ENCODE assay signal across 13 cellular contexts in the genomic region with DNA sequence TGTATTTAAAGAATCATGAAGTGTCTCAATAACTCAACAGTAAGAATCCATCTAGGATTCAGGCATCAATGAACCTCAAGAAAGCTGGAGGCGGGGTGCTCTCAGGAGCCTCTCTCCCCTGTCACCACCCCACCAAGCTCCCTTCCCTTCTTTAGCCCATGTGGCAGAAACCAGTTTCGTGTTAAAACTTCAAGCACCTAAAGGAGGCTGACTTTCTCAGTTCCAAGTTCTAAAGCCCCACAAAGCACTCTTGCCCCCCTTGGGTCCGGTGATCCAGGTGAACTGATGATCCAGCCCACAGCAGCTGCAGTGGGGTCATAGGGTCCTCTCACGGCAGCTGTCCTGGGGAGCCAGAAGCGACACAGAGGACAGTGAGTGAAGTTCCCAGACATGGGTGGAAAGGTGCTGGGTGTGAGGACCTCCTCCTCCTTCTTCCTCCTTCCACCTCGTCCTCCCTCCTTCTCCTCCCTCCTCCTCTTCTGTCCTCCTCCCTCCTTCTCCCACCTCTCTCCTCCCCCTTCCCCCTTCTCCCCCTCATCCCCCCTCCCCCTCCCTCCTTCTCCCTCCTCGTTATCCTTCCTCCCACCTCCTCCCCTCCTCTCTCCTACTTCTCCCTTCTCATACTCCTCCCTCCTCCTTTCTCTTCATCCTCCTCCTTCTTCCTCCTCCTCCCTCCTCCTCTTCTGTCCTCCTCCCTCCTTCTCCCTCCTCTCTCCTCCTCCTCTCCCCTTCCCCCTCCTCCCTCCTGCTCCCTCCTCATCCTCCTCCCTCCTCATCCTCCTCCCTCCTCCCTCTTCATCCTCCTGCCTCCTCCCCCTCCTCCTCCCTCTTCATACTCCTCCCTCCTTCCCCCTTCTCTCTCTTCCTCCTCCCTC.
DNase-seq lines count a peak whose midpoint lies in the region; ATAC-seq, FAIRE-seq and TF ChIP-seq lines count a peak whose summit lies in the region.
"Had no signal": no experiment of that assay in that cellular context is flagged by ENCODE, and none has a peak within 500 bp of the region (broad histone marks: within the 10 kb centered on the region; RNA-seq: fewer than 3 reads in every experiment).

No MANE protein-coding gene starts in this region.

- in situ Hi-C loops in HepG2 (cut with HindIII; ENCODE audit: extremely low pct_ligation_motif_present, low pct_unique_long_range_greater_than_20kb): no loop called here

- no peak for TF ChIP-seq RAD21 in HepG2 (CRISPR knock-in tag; IDR thresholded peaks at IDR 0.05)

- DNase-seq in HepG2 (ENCODE audit: low spot score) (no peak), right lobe of liver (no peak), RPMI8226 (peak; percentile 38), left lung (no peak), SW480 (ENCODE audit: low spot score) (no peak), AG08395 (ENCODE audit: low spot score) (no peak)
- DNase-seq: CD8-positive, alpha-beta T cell; COR-L47; HFFc6 had no signal

- no peak overlapping the region for H3K4me2 ChIP-seq in HepG2 (ENCODE audit: low read depth, low read length)

- H2AFZ ChIP-seq in HepG2 (ENCODE audit: low read length): no peak overlapping the region

- intact Hi-C loops in HepG2 (cut with micrococcal nuclease; ENCODE audit: unreplicated experiment) (no loop called here), right lobe of liver (cut with DNase I) (no loop called here), left lung (cut with DNase I) (no loop called here)

- 16% methylated on average over 7 of the region's 7 CpGs for WGBS in HepG2 (ENCODE audit: low lambda C conversion rate)
- WGBS in right lobe of liver (ENCODE audit: insufficient coverage, low coverage, low lambda C conversion rate, missing lambda C conversion rate): 0% methylated on average over 1 of the region's 7 CpGs

- CTCF ChIA-PET in HepG2 (lab: Yijun Ruan, JAX; ENCODE audit: low intra/inter-chr PET ratio, low total read pairs): no interaction called here

- no peaks in the 10 kb centered on the region for H4K20me1 ChIP-seq in HepG2 (ENCODE audit: insufficient read depth, low read length)

- POLR2A ChIA-PET in HepG2 (lab: Yijun Ruan, JAX): no interaction called here

- no peaks in the 10 kb centered on the region for H3K36me3 ChIP-seq in HepG2 (replicated peaks in 1 of 2; ENCODE audit: control insufficient read depth in 1 of 2, insufficient read depth in 2 of 2, low read length in 2 of 2)
- no peaks in the 10 kb centered on the region for H3K36me3 ChIP-seq in right lobe of liver
- H3K36me3 ChIP-seq in left lung: no peaks in the 10 kb centered on the region
- H3K36me3 ChIP-seq: HAP-1 had no signal

- H3K27me3 ChIP-seq in HepG2 (ENCODE audit: control insufficient read depth in 1 of 2, insufficient read depth in 2 of 2, low read length in 2 of 2) (peaks cover 3 to 39% of the 10 kb centered on the region in 2 experiments), right lobe of liver (no peaks in the 10 kb centered on the region), left lung (no peaks in the 10 kb centered on the region)

- TF ChIP-seq POLR2A in HepG2 (IDR thresholded peaks at IDR 0.05; ENCODE audit: insufficient read depth in 1 of 2, low read depth in 2 of 2, low read length in 2 of 2): no peak
- TF ChIP-seq POLR2A in right lobe of liver (IDR thresholded peaks at IDR 0.05): no peak

- H3K4me3 ChIP-seq in HepG2 (replicated peaks in 1 of 3; ENCODE audit: insufficient read depth in 1 of 3, low read depth in 2 of 3, low read length in 3 of 3) (no peak overlapping the region), right lobe of liver (no peak overlapping the region), left lung (no peak overlapping the region)
- H3K4me3 ChIP-seq: HAP-1 had no signal

- no peaks in the 10 kb centered on the region for H3K4me1 ChIP-seq in HepG2 (ENCODE audit: insufficient read depth, low read length)
- H3K4me1 ChIP-seq in right lobe of liver: no peaks in the 10 kb centered on the region
- peaks cover 0 to 8% of the 10 kb centered on the region in 2 donors for H3K4me1 ChIP-seq in left lung
- H3K4me1 ChIP-seq: HAP-1 had no signal

- H3K27ac ChIP-seq in HepG2 (ENCODE audit: extremely low read length, insufficient read depth, low read length) (no peak overlapping the region), right lobe of liver (no peak overlapping the region), left lung (no peak overlapping the region)

- TF ChIP-seq EP300 in HepG2 (IDR thresholded peaks at IDR 0.05; ENCODE audit: low read depth in 2 of 2, low read length in 2 of 2): no peak
- TF ChIP-seq EP300 in HepG2 (CRISPR knock-in tag; IDR thresholded peaks at IDR 0.05; ENCODE audit: borderline replicate concordance): no peak

- TF ChIP-seq CTCF in HepG2 (CRISPR knock-in tag; IDR thresholded peaks at IDR 0.05) (no peak), right lobe of liver (IDR thresholded peaks at IDR 0.05) (no peak), left lung (IDR thresholded peaks at IDR 0.05) (no peak)

- H3K79me2 ChIP-seq in HepG2 (ENCODE audit: insufficient read depth, low read length): no peaks in the 10 kb centered on the region

- FAIRE-seq in HepG2 (lab: Jason Lieb, UNC): no peak
- FAIRE-seq: A204.1, H1 had no signal

- no peaks in the 10 kb centered on the region for H3K9me3 ChIP-seq in HepG2 (ENCODE audit: low read length)
- H3K9me3 ChIP-seq in right lobe of liver: no peaks in the 10 kb centered on the region
- H3K9me3 ChIP-seq in left lung: no peaks in the 10 kb centered on the region
- H3K9me3 ChIP-seq: HAP-1 had no signal

- H3K9ac ChIP-seq in HepG2 (ENCODE audit: insufficient read depth, low read depth, low read length): no peak overlapping the region

- no TSS peak for BruUV-seq in HepG2 (replicated peaks; lab: Mats Ljungman, UMichigan)

- peak; percentile 39; the same call in 2 of the 3 replicates for ATAC-seq in HepG2
- ATAC-seq in right lobe of liver: no peak
- ATAC-seq in left lung: peak; percentile 9
- ATAC-seq in HG02885 (IDR thresholded peaks at IDR 0.05; ENCODE audit: poor library complexity, unreplicated experiment): no peak
- ATAC-seq: CD8-positive, alpha-beta T cell had no signal

TF ChIP-seq in HepG2, 621 proteins besides CTCF, POLR2A, EP300 and RAD21:
- TF ChIP-seq ZNF709 (CRISPR knock-in tag; IDR thresholded peaks at IDR 0.05): no peak
- TF ChIP-seq HNRNPK (IDR thresholded peaks at IDR 0.05; ENCODE audit: low read depth, low read length, poor library complexity, severe bottlenecking): peak; percentile 50
- peak; percentile 27; the same call in 1 of the 2 replicates for TF ChIP-seq ZNF263 (CRISPR knock-in tag; IDR thresholded peaks at IDR 0.05)

Comparison
In these comparisons a context has a peak if more than half of its experiments do, and no peak if none do; other contexts are left out.
1. ATAC-seq: peak in HepG2 (single experiment) and left lung (single experiment); none in right lobe of liver (0 of 4) and HG02885 (single experiment).